Comparison of ENCODE assay signal across 8 cellular contexts in genomic region chr16:15055141-15056053, GRCh38. TPM values are rescaled to one million over a fixed set of nuclear protein-coding genes. Genes with fewer than 3 reads are reported as not detected.
DNase-seq lines count a peak whose midpoint lies in the region; ATAC-seq and TF ChIP-seq lines count a peak whose summit lies in the region.

No MANE protein-coding gene starts in this region.

- H3K4me2 ChIP-seq in neuronal stem cell (ENCODE audit: insufficient read depth, low read length, poor library complexity, severe bottlenecking), result peak overlapping the region; percentile 84

- intact Hi-C loops in esophagus muscularis mucosa (cut with DNase I), result no loop called here

- peak; percentile 63 for ATAC-seq in GM21515 (IDR thresholded peaks at IDR 0.05; ENCODE audit: unreplicated experiment)
- ATAC-seq in activated CD4-positive, CD25-positive, alpha-beta regulatory T cell treated with anti-CD3 and anti-CD28 coated beads, Interleukin-2, amount 50 U/mL, for 24 hours, result peak; percentile 68 to 73

- peak overlapping the region; percentile 88 for H2AK5ac ChIP-seq in neuronal stem cell (ENCODE audit: low read depth, low read length)

- TF ChIP-seq CTCF in esophagus muscularis mucosa (IDR thresholded peaks at IDR 0.05), result no peak

- no peak overlapping the region for H4K8ac ChIP-seq in neuronal stem cell (ENCODE audit: low read depth, low read length)

- H3K9me3 ChIP-seq in esophagus muscularis mucosa, result no peaks in the 10 kb centered on the region
- no peaks in the 10 kb centered on the region for H3K9me3 ChIP-seq in neuronal stem cell (replicated peaks in 1 of 2; ENCODE audit: control insufficient read depth in 2 of 2, insufficient read depth in 1 of 2, low read depth in 1 of 2, low read length in 2 of 2)

- H2BK15ac ChIP-seq in neuronal stem cell (ENCODE audit: low read length), result no peak overlapping the region

- H3K23ac ChIP-seq in neuronal stem cell (ENCODE audit: low read depth, low read length, poor library complexity), result no peak overlapping the region

- no peaks in the 10 kb centered on the region for H3K27me3 ChIP-seq in esophagus muscularis mucosa
- H3K27me3 ChIP-seq in neuronal stem cell (ENCODE audit: control insufficient read depth in 3 of 3, insufficient read depth in 3 of 3, low read depth in 1 of 3, low read length in 3 of 3), result no peaks in the 10 kb centered on the region

- no peak overlapping the region for H2BK12ac ChIP-seq in neuronal stem cell (ENCODE audit: low read length)

- peak overlapping the region; percentile 94 to 99 (median 98) for H3K4me3 ChIP-seq in esophagus muscularis mucosa
- peak overlapping the region; percentile 87 to 89 for H3K4me3 ChIP-seq in neuronal stem cell (ENCODE audit: low read length in 2 of 2)

- H3K79me1 ChIP-seq in neuronal stem cell (ENCODE audit: low read depth, low read length), result no peaks in the 10 kb centered on the region

- no peak for TF ChIP-seq POLR2A in esophagus muscularis mucosa (IDR thresholded peaks at IDR 0.05; ENCODE audit: low read depth)

- 9% methylated on average over 17 of the region's 81 CpGs for WGBS in esophagus muscularis mucosa
- no CpG with 5 or more reads among the region's 81 CpGs for WGBS in neuronal stem cell (ENCODE audit: extremely low coverage in 2 of 2, insufficient read length in 2 of 2, insufficient replicate concordance in 1 of 2), 2 donors

- H3K27ac ChIP-seq in esophagus muscularis mucosa (replicated peaks in 1 of 4) (peak overlapping the region; percentile 82 to 89 (median 85)), neuronal stem cell (replicated peaks; ENCODE audit: low read length) (no peak overlapping the region)

- H3K4me1 ChIP-seq in esophagus muscularis mucosa (peaks cover 4 to 35% (median 31%) of the 10 kb centered on the region in 4 donors), neuronal stem cell (ENCODE audit: control insufficient read depth in 2 of 2, insufficient read depth in 1 of 2, low read depth in 1 of 2, low read length in 2 of 2) (peaks cover 0 to 2% of the 10 kb centered on the region in 2 donors)

- H2AFZ ChIP-seq in neuronal stem cell (ENCODE audit: low read length), result peak overlapping the region; percentile 98

- peak overlapping the region; percentile 87 for H3K18ac ChIP-seq in neuronal stem cell (ENCODE audit: low read length)

- no peak overlapping the region for H2BK5ac ChIP-seq in neuronal stem cell (ENCODE audit: low read length)

- DNase-seq in DMS 273 (lab: John Stamatoyannopoulos, UW; ENCODE audit: unreplicated experiment) (peak; percentile 86), DMS 273 treated with DMSO at 0.1 percent for 48 hours (lab: John Stamatoyannopoulos, UW) (no peak), HuH-7.5 (ENCODE audit: low spot score) (peak; percentile 18), esophagus muscularis mucosa (ENCODE audit: extremely low spot score) (no peak), neuronal stem cell (ENCODE audit: low spot score) (no peak), HT-29 (ENCODE audit: low spot score) (no peak)

- H4K91ac ChIP-seq in neuronal stem cell (ENCODE audit: low read depth, low read length, poor library complexity), result no peak overlapping the region

- H3K14ac ChIP-seq in neuronal stem cell (ENCODE audit: low read length), result peak overlapping the region; percentile 63

- H3K4ac ChIP-seq in neuronal stem cell (ENCODE audit: low read length), result no peak overlapping the region

- peak overlapping the region; percentile 72 for H3K9ac ChIP-seq in neuronal stem cell (ENCODE audit: low read depth, low read length, poor library complexity)

- no peak overlapping the region for H2BK120ac ChIP-seq in neuronal stem cell (ENCODE audit: low read depth, low read length)

- H3K36me3 ChIP-seq in esophagus muscularis mucosa, result peaks cover under 1 to 25% (median 16%) of the 10 kb centered on the region in 4 donors
- peaks cover 5 to 21% of the 10 kb centered on the region in 2 donors for H3K36me3 ChIP-seq in neuronal stem cell (replicated peaks in 1 of 2; ENCODE audit: control insufficient read depth in 2 of 2, insufficient read depth in 2 of 2, low read length in 2 of 2)

- TF ChIP-seq EP300 in esophagus muscularis mucosa (IDR thresholded peaks at IDR 0.05), result no peak

RNA-seq across cellular contexts. Expression of gene NTAN1, which starts 0.5 kb away (rescaled TPM):
- 10 to 100 TPM; 61.1 to 74.8 (median 63.5) TPM for total RNA-seq in esophagus muscularis mucosa
- 50.8 TPM for polyA plus RNA-seq in neuronal stem cell (2013, experiment 1 of 2)
- polyA plus RNA-seq in neuronal stem cell (2013, experiment 2 of 2), result 51.2 TPM
- total RNA-seq in HT-29 (2014; rRNA removed; shearing (Covaris generic)), result 10.9 and 14.8 TPM in 2 replicates

RNA-seq across cellular contexts. Expression of gene RRN3, which starts 38.7 kb away (rescaled TPM):
- 10 to 100 TPM; 19.5 to 34.1 (median 24.8) TPM for total RNA-seq in esophagus muscularis mucosa
- 12.3 TPM for polyA plus RNA-seq in neuronal stem cell (2013, experiment 1 of 2)
- 12.8 TPM for polyA plus RNA-seq in neuronal stem cell (2013, experiment 2 of 2)
- 26.9 and 28.2 TPM in 2 replicates for total RNA-seq in HT-29 (2014; rRNA removed; shearing (Covaris generic))

Comparison
In these comparisons a context has a peak if more than half of its experiments do, and no peak if none do; other contexts are left out.
1. DNase-seq: peak in DMS 273 (single experiment) and HuH-7.5 (single experiment); none in DMS 273 treated with DMSO at 0.1 percent for 48 hours (single experiment), esophagus muscularis mucosa (single experiment), neuronal stem cell (single experiment) and HT-29 (single experiment).